Comparison of ENCODE assay signal across 8 cellular contexts in genomic region chr3:12868039-12869024, GRCh38. TPM values are rescaled to one million over a fixed set of nuclear protein-coding genes. Genes with fewer than 3 reads are reported as not detected.
A peak's percentile ranks its signal among the peaks of the same experiment; 100 is the strongest.
DNase-seq lines count a peak whose midpoint lies in the region; ATAC-seq lines count a peak whose summit lies in the region.

No MANE protein-coding gene starts in this region.

- H3K27me3 Mint-ChIP-seq in CD4-positive, CD25-positive, alpha-beta regulatory T cell, result peaks cover 16% of the 10 kb centered on the region

- peaks cover 0 to 10% (median 0%) of the 10 kb centered on the region in 7 donors for H3K9me3 Mint-ChIP-seq in CD4-positive, CD25-positive, alpha-beta regulatory T cell

- H3K9me3 ChIP-seq in CD4-positive, CD25-positive, alpha-beta regulatory T cell (ENCODE audit: control insufficient read depth in 2 of 2, low read length in 2 of 2), result peaks cover 2 to 4% of the 10 kb centered on the region in 2 experiments

- H3K4me1 ChIP-seq in CD4-positive, CD25-positive, alpha-beta regulatory T cell (ENCODE audit: control insufficient read depth, insufficient read depth, low read length, poor library complexity, severe bottlenecking), result peaks cover 13% of the 10 kb centered on the region

- H3K36me3 Mint-ChIP-seq in CD4-positive, CD25-positive, alpha-beta regulatory T cell, result no peaks in the 10 kb centered on the region

- H3K27ac Mint-ChIP-seq in CD4-positive, CD25-positive, alpha-beta regulatory T cell, result peak overlapping the region in 1 of 3 donors; percentile 82

- ATAC-seq in CD4-positive, CD25-positive, alpha-beta regulatory T cell (ENCODE audit: low read depth in 2 of 2), result peak; percentile 65 to 66
- ATAC-seq in GM19452 (IDR thresholded peaks at IDR 0.05; ENCODE audit: unreplicated experiment), result peak; percentile 64

- peak; percentile 39 to 65 (median 54) for DNase-seq in CD4-positive, CD25-positive, alpha-beta regulatory T cell
- DNase-seq in HS-5 (ENCODE audit: low read depth) (peak; percentile 48), NOMO-1 treated with dmso at 0.1 percent for 144 hours (lab: John Stamatoyannopoulos, UW; ENCODE audit: unreplicated experiment) (peak; percentile 45), epidermal melanocyte (ENCODE audit: insufficient read length, low spot score) (peak; percentile 91), middle frontal gyrus (ENCODE audit: extremely low spot score, low spot score) (peak; percentile 83)
- peak; percentile 51 for DNase-seq in activated CD8-positive, alpha-beta memory T cell treated with anti-CD3 and anti-CD28 coated beads, Interleukin-2, amount 50 U/mL, for 4 hours
- DNase-seq in stimulated activated CD8-positive, alpha-beta memory T cell treated with anti-CD3 and anti-CD28 coated beads, Interleukin-4, amount 100 ng/mL, for 24 hours (ENCODE audit: low read depth), result peak; percentile 38

- no peaks in the 10 kb centered on the region for H3K27me3 ChIP-seq in CD4-positive, CD25-positive, alpha-beta regulatory T cell (ENCODE audit: control insufficient read depth, insufficient read depth, low read length)

- no peaks in the 10 kb centered on the region for H3K36me3 ChIP-seq in CD4-positive, CD25-positive, alpha-beta regulatory T cell (ENCODE audit: control insufficient read depth, insufficient read depth, low read length)

- H3K4me1 Mint-ChIP-seq in CD4-positive, CD25-positive, alpha-beta regulatory T cell, result peaks cover 7 to 15% (median 9%) of the 10 kb centered on the region in 4 donors

- H3K4me3 Mint-ChIP-seq in CD4-positive, CD25-positive, alpha-beta regulatory T cell, result peak overlapping the region; percentile 78 to 89 (median 86)

- no peak overlapping the region for H3K27ac ChIP-seq in CD4-positive, CD25-positive, alpha-beta regulatory T cell (ENCODE audit: insufficient read depth, low read length, poor library complexity, severe bottlenecking)

- peak overlapping the region; percentile 57 for H3K4me3 ChIP-seq in CD4-positive, CD25-positive, alpha-beta regulatory T cell (ENCODE audit: low read depth, low read length)

RNA-seq across cellular contexts. Expression of gene RPL32, which starts 27.0 kb away (rescaled TPM):
- total RNA-seq in CD4-positive, CD25-positive, alpha-beta regulatory T cell, result 2,250 TPM
- 1,000 to 10,000 TPM; 2,316 to 3,950 (median 3,295) TPM for polyA plus RNA-seq in CD4-positive, CD25-positive, alpha-beta regulatory T cell

Comparison
In these comparisons a context has a peak if more than half of its experiments do, and no peak if none do; other contexts are left out.
1. DNase-seq: peak in every context shown above with its lines; median percentile 91 in epidermal melanocyte; 83 in middle frontal gyrus; 54 in CD4-positive, CD25-positive, alpha-beta regulatory T cell; 51 in activated CD8-positive, alpha-beta memory T cell treated with anti-CD3 and anti-CD28 coated beads, Interleukin-2, amount 50 U/mL, for 4 hours; 48 in HS-5; 45 in NOMO-1 treated with dmso at 0.1 percent for 144 hours; 38 in stimulated activated CD8-positive, alpha-beta memory T cell treated with anti-CD3 and anti-CD28 coated beads, Interleukin-4, amount 100 ng/mL, for 24 hours.